8 cellular contexts compared by ENCODE assay signal in genomic region chr13:74132152-74132767, GRCh38. TPM values are rescaled to one million over a fixed set of nuclear protein-coding genes. Genes with fewer than 3 reads are reported as not detected.
A peak's percentile ranks its signal among the peaks of the same experiment; 100 is the strongest.
DNase-seq lines count a peak whose midpoint lies in the region; ATAC-seq, FAIRE-seq and TF ChIP-seq lines count a peak whose summit lies in the region.

No MANE protein-coding gene starts in this region.

- no peak overlapping the region for H2AFZ ChIP-seq in OCI-LY1 (ENCODE audit: low read length)

- in situ Hi-C loops in Caki2 (cut with HindIII; ENCODE audit: low pct_unique_long_range_greater_than_20kb, low sequenced_read_pairs) = no loop called here

- H3K9ac ChIP-seq in OCI-LY1 (ENCODE audit: low read length) = peak overlapping the region; percentile 80
- peak overlapping the region; percentile 76 for H3K9ac ChIP-seq in mesendoderm (ENCODE audit: low read length)

- H3K4me2 ChIP-seq in OCI-LY1 (ENCODE audit: low read length) = peak overlapping the region; percentile 82
- peak overlapping the region; percentile 93 for H3K4me2 ChIP-seq in mesendoderm (ENCODE audit: low read length)

- FAIRE-seq in bronchial epithelial cell (lab: Jason Lieb, UNC) = no peak

- no peak overlapping the region for H2BK5ac ChIP-seq in mesendoderm (ENCODE audit: low read length)

- H3F3A ChIP-seq in OCI-LY1 (ENCODE audit: insufficient read depth, low read length) = 0 out of 2 replicates have a peak, but pooled peaks cover 3% of the 10 kb centered on the region

- DNase-seq in Caki2 (ENCODE audit: low read depth) (peak; percentile 23), bronchial epithelial cell (ENCODE audit: low read depth) (peak; percentile 52), mesendoderm (no peak), upper lobe of right lung (no peak), NCI-H774 (lab: John Stamatoyannopoulos, UW) (no peak)

- H3K18ac ChIP-seq in mesendoderm (ENCODE audit: low read length) = no peak overlapping the region

- H3K79me2 ChIP-seq in OCI-LY1 (ENCODE audit: insufficient read depth, low read length) = peaks cover 47% of the 10 kb centered on the region
- peaks cover 20% of the 10 kb centered on the region for H3K79me2 ChIP-seq in mesendoderm (ENCODE audit: control insufficient read depth, insufficient read depth, low read length)

- peak overlapping the region; percentile 87 for H3K27ac ChIP-seq in OCI-LY1 (ENCODE audit: low read depth, low read length, poor library complexity, severe bottlenecking)
- H3K27ac ChIP-seq in mesendoderm (ENCODE audit: low read depth, low read length) = no peak overlapping the region
- H3K27ac ChIP-seq in upper lobe of right lung = peak overlapping the region; percentile 83

- peaks cover 60% of the 10 kb centered on the region for H3K4me1 ChIP-seq in OCI-LY1 (ENCODE audit: insufficient read depth, low read length, severe bottlenecking)
- H3K4me1 ChIP-seq in mesendoderm (ENCODE audit: control insufficient read depth, low read depth, low read length) = peaks cover 2% of the 10 kb centered on the region
- H3K4me1 ChIP-seq in upper lobe of right lung = peaks cover 15% of the 10 kb centered on the region

- H3K27me3 ChIP-seq in OCI-LY1 (ENCODE audit: insufficient read depth, low read length) (no peaks in the 10 kb centered on the region), bronchial epithelial cell (ENCODE audit: control insufficient read depth, insufficient read depth, low read length) (no peaks in the 10 kb centered on the region), mesendoderm (ENCODE audit: insufficient read depth, low read length, poor library complexity) (no peaks in the 10 kb centered on the region), upper lobe of right lung (no peaks in the 10 kb centered on the region)

- H4K5ac ChIP-seq in mesendoderm (ENCODE audit: low read length) = no peak overlapping the region

- H3K9me3 ChIP-seq in OCI-LY1 (ENCODE audit: low read length) (no peaks in the 10 kb centered on the region), upper lobe of right lung (no peaks in the 10 kb centered on the region)

- H2BK15ac ChIP-seq in mesendoderm (replicated peaks; ENCODE audit: low read depth) = no peak overlapping the region

- H3K79me1 ChIP-seq in mesendoderm (ENCODE audit: low read length) = peaks cover 9% of the 10 kb centered on the region

- H2AK5ac ChIP-seq in mesendoderm (ENCODE audit: low read length) = no peak overlapping the region

- TF ChIP-seq CTCF in OCI-LY1 (IDR thresholded peaks at IDR 0.05; ENCODE audit: low read length) (no peak), bronchial epithelial cell (IDR thresholded peaks at IDR 0.05; ENCODE audit: insufficient read depth, low read length, severe bottlenecking) (no peak), upper lobe of right lung (IDR thresholded peaks at IDR 0.05) (no peak)

- H2BK120ac ChIP-seq in mesendoderm (ENCODE audit: low read depth, low read length) = no peak overlapping the region

- WGBS in mesendoderm (ENCODE audit: extremely low coverage, insufficient coverage, low lambda C conversion rate) = no CpG with 5 or more reads among the region's 17 CpGs

- no peak overlapping the region for H4K8ac ChIP-seq in mesendoderm (ENCODE audit: low read depth, low read length)

- H3K56ac ChIP-seq in mesendoderm (ENCODE audit: low read length) = peak overlapping the region; percentile 75

- H3K9me2 ChIP-seq in OCI-LY1 (ENCODE audit: low read depth, low read length) = no peaks in the 10 kb centered on the region

- no peak overlapping the region for H3K23ac ChIP-seq in mesendoderm (ENCODE audit: low read length)

- H3K4me3 ChIP-seq in OCI-LY1 (ENCODE audit: low read depth, low read length, poor library complexity, severe bottlenecking) = peak overlapping the region; percentile 75
- peak overlapping the region; percentile 69 for H3K4me3 ChIP-seq in bronchial epithelial cell (ENCODE audit: low read depth, low read length)
- peak overlapping the region; percentile 75 for H3K4me3 ChIP-seq in mesendoderm (ENCODE audit: low read length)
- H3K4me3 ChIP-seq in upper lobe of right lung = peak overlapping the region; percentile 79

- no peaks in the 10 kb centered on the region for H3K36me3 ChIP-seq in OCI-LY1 (ENCODE audit: insufficient read depth, low read length)
- no peaks in the 10 kb centered on the region for H3K36me3 ChIP-seq in bronchial epithelial cell (ENCODE audit: control insufficient read depth, insufficient read depth, low read length)
- no peaks in the 10 kb centered on the region for H3K36me3 ChIP-seq in mesendoderm (ENCODE audit: control insufficient read depth, insufficient read depth, low read length)
- no peaks in the 10 kb centered on the region for H3K36me3 ChIP-seq in upper lobe of right lung

- no peaks in the 10 kb centered on the region for H4K20me1 ChIP-seq in OCI-LY1 (ENCODE audit: insufficient read depth, low read length)

- intact Hi-C loops in upper lobe of right lung (cut with DNase I) = no loop called here

- ATAC-seq in upper lobe of right lung (no peak), HG02885 (IDR thresholded peaks at IDR 0.05; ENCODE audit: poor library complexity, unreplicated experiment) (no peak), HG03521 (IDR thresholded peaks at IDR 0.05; ENCODE audit: unreplicated experiment) (no peak)

- H3K4ac ChIP-seq in mesendoderm (ENCODE audit: low read depth, low read length) = no peak overlapping the region

RNA-seq across cellular contexts. Expression of gene KLF12, which starts 1.9 kb away (rescaled TPM):
- 1.1 and 5.1 TPM in 2 replicates for total RNA-seq in Caki2 (2014; rRNA removed; shearing (Covaris generic); ENCODE audit: low replicate concordance)
- 2.2 and 3.4 TPM in 2 replicates for total RNA-seq in bronchial epithelial cell
- 7.0 TPM for polyA plus RNA-seq in mesendoderm (2013, experiment 1 of 2)
- 6.6 TPM for polyA plus RNA-seq in mesendoderm (2013, experiment 2 of 2)
- total RNA-seq in upper lobe of right lung = 10.2 TPM

Comparison
In these comparisons a context has a peak if more than half of its experiments do, and no peak if none do; other contexts are left out.
1. DNase-seq: peak in Caki2 (single experiment) and bronchial epithelial cell (single experiment); none in mesendoderm (single experiment), upper lobe of right lung (single experiment) and NCI-H774 (single experiment).
2. Peak in every context shown above with its lines, with median percentiles within 50 percentile points of each other: H3K4me3 ChIP-seq.